9 cellular contexts compared by ENCODE assay signal in genomic region chr2:20667151-20667530, GRCh38. TPM values are rescaled to one million over a fixed set of nuclear protein-coding genes. Genes with fewer than 3 reads are reported as not detected.
DNase-seq lines count a peak whose midpoint lies in the region; ATAC-seq, FAIRE-seq and TF ChIP-seq lines count a peak whose summit lies in the region.
"Had no signal": no experiment of that assay in that cellular context is flagged by ENCODE, and none has a peak within 500 bp of the region (broad histone marks: within the 10 kb centered on the region; RNA-seq: fewer than 3 reads in every experiment).

No MANE protein-coding gene starts in this region.

- H3K79me1 ChIP-seq in neuronal stem cell (ENCODE audit: low read depth, low read length): no peaks in the 10 kb centered on the region

- no peak overlapping the region for H3K27ac ChIP-seq in endothelial cell of umbilical vein (ENCODE audit: insufficient read depth, low read depth, low read length)
- no peak overlapping the region for H3K27ac ChIP-seq in neuronal stem cell (replicated peaks; ENCODE audit: low read length)

- H2AFZ ChIP-seq in endothelial cell of umbilical vein (ENCODE audit: low read depth, low read length): peak overlapping the region; percentile 78
- H2AFZ ChIP-seq in neuronal stem cell (ENCODE audit: low read length): peak overlapping the region; percentile 99

- H3K9ac ChIP-seq in endothelial cell of umbilical vein (replicated peaks; ENCODE audit: extremely low read depth, insufficient read depth, low read length) (no peak overlapping the region), neuronal stem cell (ENCODE audit: low read depth, low read length, poor library complexity) (peak overlapping the region; percentile 83)

- H3K9me1 ChIP-seq in endothelial cell of umbilical vein (replicated peaks; ENCODE audit: control insufficient read depth, extremely low read depth, insufficient read depth, low read length): no peaks in the 10 kb centered on the region

- ATAC-seq in HG02885 (IDR thresholded peaks at IDR 0.05; ENCODE audit: poor library complexity, unreplicated experiment): peak; percentile 43

- TF ChIP-seq POLR2A in endothelial cell of umbilical vein (IDR thresholded peaks at IDR 0.05; ENCODE audit: low read depth, low read length): no peak

- H2BK15ac ChIP-seq in neuronal stem cell (ENCODE audit: low read length): no peak overlapping the region

- DNase-seq in COLO668 (lab: John Stamatoyannopoulos, UW; ENCODE audit: unreplicated experiment): peak; percentile 33
- no peak for DNase-seq in endothelial cell of umbilical vein (ENCODE audit: low read depth, low spot score)
- no peak for DNase-seq in neuronal stem cell (ENCODE audit: low spot score)
- DNase-seq in NCI-H510A treated with DMSO at 0.1 percent for 48 hours (lab: John Stamatoyannopoulos, UW): no peak
- DNase-seq in DMS114 treated with DMSO at 0.1 percent for 48 hours (lab: John Stamatoyannopoulos, UW; ENCODE audit: unreplicated experiment): no peak
- no peak for DNase-seq in NCI-H446 treated with DMSO at 0.1 percent for 48 hours (lab: John Stamatoyannopoulos, UW)
- DNase-seq in T-helper 1 cell: no peak

- H3K9me3 ChIP-seq in endothelial cell of umbilical vein (replicated peaks; ENCODE audit: control insufficient read depth, insufficient read depth, low read length) (no peaks in the 10 kb centered on the region), neuronal stem cell (replicated peaks in 1 of 2; ENCODE audit: control insufficient read depth in 2 of 2, insufficient read depth in 1 of 2, low read depth in 1 of 2, low read length in 2 of 2) (peaks cover 0 to 10% of the 10 kb centered on the region in 2 donors)

- dilution Hi-C loops in endothelial cell of umbilical vein (cut with MboI; ENCODE audit: extremely low pct_ligation_motif_present, low sequenced_read_pairs): no loop called here

- H3K79me2 ChIP-seq in endothelial cell of umbilical vein (ENCODE audit: control insufficient read depth, insufficient read depth, low read length): no peaks in the 10 kb centered on the region

- H3K27me3 ChIP-seq in endothelial cell of umbilical vein (ENCODE audit: control insufficient read depth in 2 of 2, insufficient read depth in 2 of 2, low read length in 2 of 2) (peaks cover 56 to 79% of the 10 kb centered on the region in 2 experiments), neuronal stem cell (ENCODE audit: control insufficient read depth in 3 of 3, insufficient read depth in 3 of 3, low read depth in 1 of 3, low read length in 3 of 3) (peaks cover 65 to 97% (median 66%) of the 10 kb centered on the region in 3 experiments)

- H3K23ac ChIP-seq in neuronal stem cell (ENCODE audit: low read depth, low read length, poor library complexity): peak overlapping the region; percentile 62

- peak overlapping the region; percentile 53 for H3K4me2 ChIP-seq in endothelial cell of umbilical vein (ENCODE audit: insufficient read depth, low read length)
- peak overlapping the region; percentile 70 for H3K4me2 ChIP-seq in neuronal stem cell (ENCODE audit: insufficient read depth, low read length, poor library complexity, severe bottlenecking)

- H3K36me3 ChIP-seq in endothelial cell of umbilical vein (ENCODE audit: control insufficient read depth in 2 of 2, extremely low read depth in 1 of 2, insufficient read depth in 2 of 2, low read length in 2 of 2) (peaks cover 0 to 2% of the 10 kb centered on the region in 2 experiments), neuronal stem cell (replicated peaks in 1 of 2; ENCODE audit: control insufficient read depth in 2 of 2, insufficient read depth in 2 of 2, low read length in 2 of 2) (no peaks in the 10 kb centered on the region)

- no peak overlapping the region for H2BK12ac ChIP-seq in neuronal stem cell (ENCODE audit: low read length)

- peaks cover 16% of the 10 kb centered on the region for H3K4me1 ChIP-seq in endothelial cell of umbilical vein (ENCODE audit: control insufficient read depth, extremely low read depth, insufficient read depth, low read length)
- H3K4me1 ChIP-seq in neuronal stem cell (ENCODE audit: control insufficient read depth in 2 of 2, insufficient read depth in 1 of 2, low read depth in 1 of 2, low read length in 2 of 2): peaks cover 11% of the 10 kb centered on the region in 2 donors

- CTCF ChIA-PET in endothelial cell of umbilical vein (lab: Charles Lee): interaction anchor here (0.5 to 3.5 kb wide), 9 partner anchors 9 to 296 kb away, joined by 3 to 29 read pairs (median 5); partner anchors contain the start of gene HS1BP3

- POLR2A ChIA-PET in endothelial cell of umbilical vein (lab: Charles Lee): no interaction called here

- no peak overlapping the region for H3K14ac ChIP-seq in neuronal stem cell (ENCODE audit: low read length)

- WGBS in neuronal stem cell (ENCODE audit: extremely low coverage in 2 of 2, insufficient read length in 2 of 2, insufficient replicate concordance in 1 of 2), 2 donors: no CpG with 5 or more reads among the region's 62 CpGs

- no peak overlapping the region for H2BK120ac ChIP-seq in neuronal stem cell (ENCODE audit: low read depth, low read length)

- H4K20me1 ChIP-seq in endothelial cell of umbilical vein (replicated peaks; ENCODE audit: control insufficient read depth, extremely low read depth, insufficient read depth, low read length): no peaks in the 10 kb centered on the region

- BruUV-seq in endothelial cell of umbilical vein (replicated peaks; lab: Mats Ljungman, UMichigan): no TSS peak

- H3K4ac ChIP-seq in neuronal stem cell (ENCODE audit: low read length): no peak overlapping the region

- H2BK5ac ChIP-seq in neuronal stem cell (ENCODE audit: low read length): no peak overlapping the region

- H2AK5ac ChIP-seq in neuronal stem cell (ENCODE audit: low read depth, low read length): no peak overlapping the region

- no peak overlapping the region for H4K91ac ChIP-seq in neuronal stem cell (ENCODE audit: low read depth, low read length, poor library complexity)

- no peak for TF ChIP-seq CTCF in endothelial cell of umbilical vein (IDR thresholded peaks at IDR 0.05; ENCODE audit: extremely low read depth in 1 of 2, insufficient read depth in 1 of 2, low read depth in 1 of 2, low read length in 2 of 2)

- H3K4me3 ChIP-seq in endothelial cell of umbilical vein (replicated peaks in 1 of 3; ENCODE audit: insufficient read depth in 1 of 3, low read depth in 1 of 3, low read length in 3 of 3) (peak overlapping the region in 2 of 3 experiments; percentile 23 to 46), neuronal stem cell (ENCODE audit: low read length in 2 of 2) (peak overlapping the region; percentile 63 to 76)

- no peak for FAIRE-seq in endothelial cell of umbilical vein (lab: Jason Lieb, UNC)
- FAIRE-seq: TTC549 had no signal

- peak overlapping the region; percentile 81 for H3K18ac ChIP-seq in neuronal stem cell (ENCODE audit: low read length)

- H4K8ac ChIP-seq in neuronal stem cell (ENCODE audit: low read depth, low read length): no peak overlapping the region

- intact Hi-C loops in endothelial cell of umbilical vein (cut with micrococcal nuclease): loop anchor here (5.0 kb wide), 2 partner anchors 80 to 650 kb away; no protein-coding TSS in a partner anchor

TF ChIP-seq in endothelial cell of umbilical vein, 7 proteins besides CTCF, POLR2A, EP300 and RAD21:
- TF ChIP-seq MAX (IDR thresholded peaks at IDR 0.05; ENCODE audit: insufficient read depth, insufficient read length) (no peak), POLR2AphosphoS5 (IDR thresholded peaks at IDR 0.05; ENCODE audit: insufficient read depth, low read depth, low read length) (no peak), GATA2 (IDR thresholded peaks at IDR 0.05; ENCODE audit: insufficient read depth, insufficient read length, low read depth, low read length) (no peak), MYC (IDR thresholded peaks at IDR 0.05; ENCODE audit: low read depth, low read length) (no peak), JUN (IDR thresholded peaks at IDR 0.05; ENCODE audit: borderline replicate concordance, insufficient read depth, insufficient read length, low read depth) (no peak), EZH2 (IDR thresholded peaks at IDR 0.05; ENCODE audit: borderline replicate concordance, low read depth, low read length, severe bottlenecking) (no peak), FOS (IDR thresholded peaks at IDR 0.05; ENCODE audit: borderline replicate concordance, insufficient read depth, low read length) (no peak)

RNA-seq across cellular contexts. Expression of gene GDF7, which starts 0.2 kb away (rescaled TPM):
- 1.1 and 3.7 TPM in 2 replicates for total RNA-seq in endothelial cell of umbilical vein
- polyA plus RNA-seq in endothelial cell of umbilical vein: 3.9 and 4.1 TPM in 2 replicates
- polyA plus RNA-seq in endothelial cell of umbilical vein (2011; cell fraction: cytosol; rRNA removed): 3.7 and 4.2 TPM in 2 replicates
- 12.2 and 14.2 TPM in 2 replicates for polyA plus RNA-seq in endothelial cell of umbilical vein (2011; cell fraction: nucleus; rRNA removed)
- polyA plus RNA-seq in endothelial cell of umbilical vein (2012): 4.1 and 14.2 TPM in 2 replicates
- polyA minus RNA-seq in endothelial cell of umbilical vein: 10.6 and 16.9 TPM in 2 replicates
- polyA minus RNA-seq in endothelial cell of umbilical vein (2011; cell fraction: cytosol; rRNA and poly(A)+ RNA removed): not detected
- 6.1 and 6.8 TPM in 2 replicates for polyA minus RNA-seq in endothelial cell of umbilical vein (2011; cell fraction: nucleus; rRNA and poly(A)+ RNA removed)
- 0.04 TPM for polyA plus RNA-seq in neuronal stem cell (2013, experiment 1 of 2)
- polyA plus RNA-seq in neuronal stem cell (2013, experiment 2 of 2): 0.06 TPM

RNA-seq across cellular contexts. Expression of gene HS1BP3, which starts 16.2 kb away (rescaled TPM):
- 27.8 and 33.1 TPM in 2 replicates for total RNA-seq in endothelial cell of umbilical vein
- polyA plus RNA-seq in endothelial cell of umbilical vein: 27.4 and 36.3 TPM in 2 replicates
- polyA plus RNA-seq in endothelial cell of umbilical vein (2011; cell fraction: cytosol; rRNA removed): 17.0 and 22.6 TPM in 2 replicates
- polyA plus RNA-seq in endothelial cell of umbilical vein (2011; cell fraction: nucleus; rRNA removed): 42.4 and 48.5 TPM in 2 replicates
- 19.9 and 37.4 TPM in 2 replicates for polyA plus RNA-seq in endothelial cell of umbilical vein (2012)
- 22.4 and 24.7 TPM in 2 replicates for polyA minus RNA-seq in endothelial cell of umbilical vein
- polyA minus RNA-seq in endothelial cell of umbilical vein (2011; cell fraction: cytosol; rRNA and poly(A)+ RNA removed): 7.2 TPM
- 26.3 and 35.3 TPM in 2 replicates for polyA minus RNA-seq in endothelial cell of umbilical vein (2011; cell fraction: nucleus; rRNA and poly(A)+ RNA removed)
- polyA plus RNA-seq in neuronal stem cell (2013, experiment 1 of 2): 13.1 TPM
- polyA plus RNA-seq in neuronal stem cell (2013, experiment 2 of 2): 12.9 TPM
